Comparison of ENCODE assay signal across 28 cellular contexts in the genomic region with DNA sequence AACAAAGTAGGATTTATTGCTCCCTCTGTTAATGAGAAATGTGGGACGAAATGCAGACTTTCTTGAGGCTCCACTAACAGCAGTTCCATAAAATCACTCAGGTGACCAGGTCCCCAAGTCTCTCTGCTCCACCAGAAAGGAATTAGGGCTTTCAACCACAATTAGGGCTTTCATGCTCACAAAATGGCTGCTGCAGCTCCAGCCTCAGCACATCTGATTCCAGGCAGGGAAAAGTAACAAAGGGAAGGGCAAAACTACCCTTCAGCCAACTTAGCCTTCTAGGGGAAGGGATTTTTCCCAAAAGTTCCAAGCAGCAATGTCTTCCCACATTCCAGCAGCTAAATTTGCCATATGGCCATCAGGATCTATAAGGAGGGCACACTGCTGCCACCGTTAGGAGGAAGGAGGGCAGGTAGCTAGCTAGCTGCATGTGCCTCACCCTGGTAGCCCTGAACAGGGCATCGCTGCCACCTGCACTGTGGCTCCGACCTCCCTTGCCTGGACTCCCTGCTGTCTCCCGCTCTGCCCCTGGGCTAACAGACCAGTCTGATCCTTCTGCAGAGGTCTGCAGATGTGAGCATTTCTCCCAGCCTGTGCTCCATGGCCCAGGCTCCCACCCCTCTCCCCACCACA. TPM values are rescaled to one million over a fixed set of nuclear protein-coding genes. Genes with fewer than 3 reads are reported as not detected.
"Had no signal": no experiment of that assay in that cellular context is flagged by ENCODE, and none has a peak within 500 bp of the region (broad histone marks: within the 10 kb centered on the region; RNA-seq: fewer than 3 reads in every experiment).

No MANE protein-coding gene starts in this region.

- H3K9me3 ChIP-seq: body of pancreas, thyroid gland had no signal

- H3K36me3 ChIP-seq: cardiac muscle cell, neural progenitor cell, thyroid gland had no signal

- H3K9ac ChIP-seq: neural progenitor cell had no signal

- H3K4me2 ChIP-seq: neural progenitor cell had no signal

- H3K4me3 Mint-ChIP-seq: activated CD4-positive, alpha-beta memory T cell treated with anti-CD3 and anti-CD28 coated beads for 36 hours; activated naive CD4-positive, alpha-beta T cell treated with anti-CD3 and anti-CD28 coated beads, Interleukin-2, amount 50 U/mL, for 24 hours; activated T-helper 1 cell treated with anti-CD3 and anti-CD28 coated beads, Interleukin-12 subunit alpha, Interleukin-12 subunit beta, Interleukin-2, Interleukin-4 antibody, amounts not matched to agents 30 ng/mL and 10 ng/mL and 1 ng/mL, durations not matched to agents 14 hours and 24 hours and 36 hours; naive thymus-derived CD8-positive, alpha-beta T cell; neural progenitor cell; stimulated activated naive CD8-positive, alpha-beta T cell treated with anti-CD3 and anti-CD28 coated beads, Interleukin-15, Interleukin-2, amounts not matched to agents 100 ng/mL and 50 ng/mL, for 24 hours had no signal

- H3K4me1 ChIP-seq: body of pancreas, foreskin keratinocyte, neural progenitor cell, thyroid gland had no signal

- H3K4me3 ChIP-seq: body of pancreas, cardiac muscle cell, lung, neural progenitor cell, thyroid gland had no signal

- H3K4me1 Mint-ChIP-seq: activated naive CD4-positive, alpha-beta T cell treated with anti-CD3 and anti-CD28 coated beads, Interleukin-2, amount 50 U/mL, for 24 hours had no signal

- H3K27ac Mint-ChIP-seq: activated CD4-positive, alpha-beta memory T cell treated with anti-CD3 and anti-CD28 coated beads for 36 hours; activated naive CD4-positive, alpha-beta T cell treated with anti-CD3 and anti-CD28 coated beads, Interleukin-2, amount 50 U/mL, for 24 hours; activated T-helper 1 cell treated with anti-CD3 and anti-CD28 coated beads, Interleukin-12 subunit alpha, Interleukin-12 subunit beta, Interleukin-2, Interleukin-4 antibody, amounts not matched to agents 30 ng/mL and 10 ng/mL and 1 ng/mL, durations not matched to agents 14 hours and 24 hours and 36 hours; naive thymus-derived CD8-positive, alpha-beta T cell; neural progenitor cell; progenitor cell of endocrine pancreas; stimulated activated naive CD8-positive, alpha-beta T cell treated with anti-CD3 and anti-CD28 coated beads, Interleukin-15, Interleukin-2, amounts not matched to agents 100 ng/mL and 50 ng/mL, for 24 hours had no signal

- H3K36me3 Mint-ChIP-seq: activated CD4-positive, alpha-beta memory T cell treated with anti-CD3 and anti-CD28 coated beads for 36 hours; activated naive CD4-positive, alpha-beta T cell treated with anti-CD3 and anti-CD28 coated beads, Interleukin-2, amount 50 U/mL, for 24 hours; neural progenitor cell had no signal

- H2AFZ ChIP-seq: neural progenitor cell had no signal

- ATAC-seq: body of pancreas; foreskin keratinocyte; left lobe of liver; naive thymus-derived CD8-positive, alpha-beta T cell had no signal

- DNase-seq: activated CD4-positive, alpha-beta memory T cell treated with anti-CD3 and anti-CD28 coated beads for 36 hours; activated CD4-positive, alpha-beta T cell treated with anti-CD3 and anti-CD28 coated beads for 48 hours; activated gamma-delta T cell treated with Interleukin-2 at 50 U/mL for 16 hours; anterior cingulate cortex; body of pancreas; dermis blood vessel endothelial cell; effector CD8-positive, alpha-beta T cell; foreskin keratinocyte; retina; stimulated activated CD4-positive, alpha-beta T cell treated with anti-CD3 and anti-CD28 coated beads, Interleukin-12 subunit alpha, Interleukin-12 subunit beta, amount 100 ng/mL, for 4 hours; stimulated activated CD4-positive, alpha-beta T cell treated with anti-CD3 and anti-CD28 coated beads, Interleukin-4, amount 100 ng/mL, for 4 hours; substantia nigra; thyroid gland had no signal

- H3K9me3 Mint-ChIP-seq: activated CD4-positive, alpha-beta memory T cell treated with anti-CD3 and anti-CD28 coated beads for 36 hours; activated T-helper 1 cell treated with anti-CD3 and anti-CD28 coated beads, Interleukin-12 subunit alpha, Interleukin-12 subunit beta, Interleukin-2, Interleukin-4 antibody, amounts not matched to agents 30 ng/mL and 10 ng/mL and 1 ng/mL, durations not matched to agents 14 hours and 24 hours and 36 hours; neural progenitor cell; stimulated activated naive CD8-positive, alpha-beta T cell treated with anti-CD3 and anti-CD28 coated beads, Interleukin-15, Interleukin-2, amounts not matched to agents 100 ng/mL and 50 ng/mL, for 24 hours had no signal

- H3K27me3 ChIP-seq: body of pancreas, cardiac muscle cell, neural progenitor cell, thyroid gland had no signal

- H3K27ac ChIP-seq: body of pancreas, cardiac muscle cell, foreskin keratinocyte, neural progenitor cell, thyroid gland had no signal

RNA-seq across cellular contexts. Expression of a gene that starts 12.8 kb away (rescaled TPM):
- total RNA-seq: activated CD4-positive, alpha-beta memory T cell treated with anti-CD3 and anti-CD28 coated beads for 36 hours; activated T-helper 1 cell treated with anti-CD3 and anti-CD28 coated beads, Interleukin-12 subunit alpha, Interleukin-12 subunit beta, Interleukin-2, Interleukin-4 antibody, amounts not matched to agents 30 ng/mL and 10 ng/mL and 1 ng/mL, durations not matched to agents 14 hours and 24 hours and 36 hours; body of pancreas; cardiac muscle cell; dermis blood vessel endothelial cell; foreskin keratinocyte; glomerular endothelial cell; kidney epithelial cell; left lobe of liver; naive thymus-derived CD8-positive, alpha-beta T cell; osteocyte; T-helper 2 cell treated with Interferon-gamma antibody and Interleukin-4, amounts not matched to agents 100 ng/mL and 5 ng/mL, for 36 hours; thyroid gland; urinary bladder had no signal
- polyA plus RNA-seq: cardiac muscle cell; esophagus; foreskin keratinocyte; naive thymus-derived CD8-positive, alpha-beta T cell; urinary bladder had no signal

RNA-seq across cellular contexts. Expression of a gene that starts 50.3 kb away (rescaled TPM):
- total RNA-seq: T-helper 2 cell treated with Interferon-gamma antibody and Interleukin-4, amounts not matched to agents 100 ng/mL and 5 ng/mL, for 36 hours had no signal
- polyA plus RNA-seq: foreskin keratinocyte; naive thymus-derived CD8-positive, alpha-beta T cell had no signal
